Comparison of ENCODE assay signal across 36 cellular contexts in genomic region chr9:70642421-70642820, GRCh38.
"Had no signal": no experiment of that assay in that cellular context is flagged by ENCODE, and none has a peak within 500 bp of the region (broad histone marks: within the 10 kb centered on the region; RNA-seq: fewer than 3 reads in every experiment).

No MANE protein-coding gene starts in this region.

- DNase-seq: activated CD4-positive, alpha-beta memory T cell treated with anti-CD3 and anti-CD28 coated beads, Interleukin-2, amount 10 ng/mL, durations not matched to agents 7 days and 5 days; activated CD4-positive, alpha-beta T cell treated with anti-CD3 and anti-CD28 coated beads for 1 hour; activated CD4-positive, alpha-beta T cell treated with anti-CD3 and anti-CD28 coated beads for 36 hours; activated CD4-positive, alpha-beta T cell treated with anti-CD3 and anti-CD28 coated beads for 48 hours; activated CD4-positive, alpha-beta T cell treated with anti-CD3 and anti-CD28 coated beads, Interleukin-2, amount 10 ng/mL, durations not matched to agents 7 days and 5 days; activated CD4-positive, alpha-beta T cell treated with anti-CD3 and anti-CD28 coated beads, Interleukin-2, amount 50 U/mL, for 48 hours; activated CD4-positive, CD25-positive, alpha-beta regulatory T cell; activated CD8-positive, alpha-beta memory T cell treated with anti-CD3 and anti-CD28 coated beads for 24 hours; activated CD8-positive, alpha-beta memory T cell treated with anti-CD3 and anti-CD28 coated beads, Interleukin-2, amount 10 ng/mL, durations not matched to agents 7 days and 5 days; activated CD8-positive, alpha-beta memory T cell treated with anti-CD3 and anti-CD28 coated beads, Interleukin-2, amount 50 U/mL, for 48 hours; activated CD8-positive, alpha-beta T cell treated with anti-CD3 and anti-CD28 coated beads, Interleukin-2, amount 10 ng/mL, durations not matched to agents 7 days and 5 days; activated effector memory CD4-positive, alpha-beta T cell treated with Interleukin-2 at 50 U/mL for 16 hours; activated gamma-delta T cell; activated naive CD4-positive, alpha-beta T cell treated with anti-CD3 and anti-CD28 coated beads, Interleukin-2, amount 10 ng/mL, durations not matched to agents 7 days and 5 days; activated naive CD4-positive, alpha-beta T cell treated with Interleukin-2 at 50 U/mL for 16 hours; activated naive CD8-positive, alpha-beta T cell treated with anti-CD3 and anti-CD28 coated beads, Interleukin-2, amount 10 ng/mL, durations not matched to agents 7 days and 5 days; activated naive CD8-positive, alpha-beta T cell treated with anti-CD3 and anti-CD28 coated beads, Interleukin-2, amount 50 U/mL, for 24 hours; activated T-cell treated with anti-CD3 and anti-CD28 coated beads, Interleukin-2, amount 50 U/mL, for 24 hours; activated T-cell treated with anti-CD3 and anti-CD28 coated beads, Interleukin-2, amount 50 U/mL, for 48 hours; amygdala; anterior cingulate cortex; T-helper 1 cell; T-helper 2 cell; T-helper 9 cell; WERI-Rb-1 had no signal

- H3K4me3 ChIP-seq: ascending aorta, cardiac muscle cell had no signal

- H3K4me1 ChIP-seq: ascending aorta had no signal

- H3K27ac ChIP-seq: ascending aorta, cardiac muscle cell, WERI-Rb-1 had no signal

- H3K9me3 ChIP-seq: ascending aorta had no signal

- H3K9me3 Mint-ChIP-seq: activated CD4-positive, alpha-beta memory T cell treated with anti-CD3 and anti-CD28 coated beads, Interleukin-2, amount 10 ng/mL, durations not matched to agents 7 days and 5 days; activated CD4-positive, alpha-beta T cell treated with anti-CD3 and anti-CD28 coated beads, Interleukin-2, amount 10 ng/mL, durations not matched to agents 7 days and 5 days; activated naive CD4-positive, alpha-beta T cell treated with anti-CD3 and anti-CD28 coated beads, Interleukin-2, amount 10 ng/mL, durations not matched to agents 7 days and 5 days; activated naive CD4-positive, alpha-beta T cell treated with anti-CD3 and anti-CD28 coated beads, Interleukin-2, amount 50 U/mL, for 24 hours; activated naive CD8-positive, alpha-beta T cell treated with anti-CD3 and anti-CD28 coated beads, Interleukin-2, amount 50 U/mL, for 24 hours; activated T-cell treated with anti-CD3 and anti-CD28 coated beads, Interleukin-2, amount 50 U/mL, for 24 hours; activated T-helper 2 cell treated with anti-CD3 and anti-CD28 coated beads, Interferon-gamma antibody, Interleukin-2, Interleukin-4, amounts not matched to agents 10 μg/mL and 5 μg/mL and 100 μg/mL, durations not matched to agents 14 hours and 24 hours and 36 hours; central memory CD8-positive, alpha-beta T cell; T-helper 1 cell treated with Interleukin-12 subunit alpha and Interleukin-12 subunit beta and Interleukin-4 antibody, amounts not matched to agents 30 μg/mL and 1 μg/mL, for 36 hours; T-helper 2 cell treated with Interferon-gamma antibody and Interleukin-4, amounts not matched to agents 5 μg/mL and 100 μg/mL, for 36 hours had no signal

- H3K27ac Mint-ChIP-seq: activated CD4-positive, alpha-beta memory T cell treated with anti-CD3 and anti-CD28 coated beads, Interleukin-2, amount 10 ng/mL, durations not matched to agents 7 days and 5 days; activated CD4-positive, alpha-beta T cell treated with anti-CD3 and anti-CD28 coated beads for 36 hours; activated CD4-positive, alpha-beta T cell treated with anti-CD3 and anti-CD28 coated beads, Interleukin-2, amount 10 ng/mL, durations not matched to agents 7 days and 5 days; activated CD8-positive, alpha-beta memory T cell treated with anti-CD3 and anti-CD28 coated beads, Interleukin-2, amount 10 ng/mL, durations not matched to agents 7 days and 5 days; activated CD8-positive, alpha-beta T cell treated with anti-CD3 and anti-CD28 coated beads, Interleukin-2, amount 10 ng/mL, durations not matched to agents 7 days and 5 days; activated naive CD4-positive, alpha-beta T cell treated with anti-CD3 and anti-CD28 coated beads, Interleukin-2, amount 10 ng/mL, durations not matched to agents 7 days and 5 days; activated naive CD4-positive, alpha-beta T cell treated with anti-CD3 and anti-CD28 coated beads, Interleukin-2, amount 50 U/mL, for 24 hours; activated naive CD8-positive, alpha-beta T cell; activated naive CD8-positive, alpha-beta T cell treated with anti-CD3 and anti-CD28 coated beads, Interleukin-2, amount 10 ng/mL, durations not matched to agents 7 days and 5 days; activated naive CD8-positive, alpha-beta T cell treated with anti-CD3 and anti-CD28 coated beads, Interleukin-2, amount 50 U/mL, for 24 hours; activated T-cell treated with anti-CD3 and anti-CD28 coated beads, Interleukin-2, amount 50 U/mL, for 24 hours; activated T-helper 2 cell treated with anti-CD3 and anti-CD28 coated beads, Interferon-gamma antibody, Interleukin-2, Interleukin-4, amounts not matched to agents 10 μg/mL and 5 μg/mL and 100 μg/mL, durations not matched to agents 14 hours and 24 hours and 36 hours; T-helper 1 cell treated with Interleukin-12 subunit alpha and Interleukin-12 subunit beta and Interleukin-4 antibody, amounts not matched to agents 30 μg/mL and 1 μg/mL, for 36 hours; T-helper 2 cell treated with Interferon-gamma antibody and Interleukin-4, amounts not matched to agents 5 μg/mL and 100 μg/mL, for 36 hours; WTC11 had no signal

- H3K27me3 Mint-ChIP-seq: brain had no signal

- H3K36me3 Mint-ChIP-seq: activated CD8-positive, alpha-beta memory T cell treated with anti-CD3 and anti-CD28 coated beads, Interleukin-2, amount 10 ng/mL, durations not matched to agents 7 days and 5 days; activated naive CD4-positive, alpha-beta T cell treated with anti-CD3 and anti-CD28 coated beads, Interleukin-2, amount 10 ng/mL, durations not matched to agents 7 days and 5 days; activated naive CD4-positive, alpha-beta T cell treated with anti-CD3 and anti-CD28 coated beads, Interleukin-2, amount 50 U/mL, for 24 hours; activated naive CD8-positive, alpha-beta T cell; activated naive CD8-positive, alpha-beta T cell treated with anti-CD3 and anti-CD28 coated beads, Interleukin-2, amount 10 ng/mL, durations not matched to agents 7 days and 5 days; brain; WTC11 had no signal

- H3K4me1 Mint-ChIP-seq: activated CD4-positive, alpha-beta memory T cell treated with anti-CD3 and anti-CD28 coated beads, Interleukin-2, amount 10 ng/mL, durations not matched to agents 7 days and 5 days; activated CD4-positive, alpha-beta T cell treated with anti-CD3 and anti-CD28 coated beads for 36 hours; activated CD4-positive, alpha-beta T cell treated with anti-CD3 and anti-CD28 coated beads, Interleukin-2, amount 10 ng/mL, durations not matched to agents 7 days and 5 days; activated CD8-positive, alpha-beta memory T cell treated with anti-CD3 and anti-CD28 coated beads, Interleukin-2, amount 10 ng/mL, durations not matched to agents 7 days and 5 days; activated naive CD4-positive, alpha-beta T cell treated with anti-CD3 and anti-CD28 coated beads, Interleukin-2, amount 10 ng/mL, durations not matched to agents 7 days and 5 days; activated naive CD4-positive, alpha-beta T cell treated with anti-CD3 and anti-CD28 coated beads, Interleukin-2, amount 50 U/mL, for 24 hours; activated naive CD8-positive, alpha-beta T cell treated with anti-CD3 and anti-CD28 coated beads, Interleukin-2, amount 10 ng/mL, durations not matched to agents 7 days and 5 days; activated naive CD8-positive, alpha-beta T cell treated with anti-CD3 and anti-CD28 coated beads, Interleukin-2, amount 50 U/mL, for 24 hours; central memory CD8-positive, alpha-beta T cell had no signal

- ATAC-seq: activated CD4-positive, alpha-beta T cell treated with anti-CD3 and anti-CD28 coated beads for 36 hours; activated CD4-positive, CD25-positive, alpha-beta regulatory T cell treated with anti-CD3 and anti-CD28 coated beads, Interleukin-2, amount 50 U/mL, for 24 hours; activated CD8-positive, alpha-beta memory T cell treated with anti-CD3 and anti-CD28 coated beads, Interleukin-2, amount 10 ng/mL, durations not matched to agents 7 days and 5 days; activated CD8-positive, alpha-beta T cell treated with anti-CD3 and anti-CD28 coated beads, Interleukin-2, amount 10 ng/mL, durations not matched to agents 7 days and 5 days; activated naive CD8-positive, alpha-beta T cell treated with anti-CD3 and anti-CD28 coated beads, Interleukin-2, amount 50 U/mL, for 24 hours had no signal

- H3K4me3 Mint-ChIP-seq: activated CD4-positive, alpha-beta memory T cell treated with anti-CD3 and anti-CD28 coated beads, Interleukin-2, amount 10 ng/mL, durations not matched to agents 7 days and 5 days; activated CD4-positive, alpha-beta T cell treated with anti-CD3 and anti-CD28 coated beads for 36 hours; activated CD4-positive, alpha-beta T cell treated with anti-CD3 and anti-CD28 coated beads, Interleukin-2, amount 10 ng/mL, durations not matched to agents 7 days and 5 days; activated CD8-positive, alpha-beta memory T cell treated with anti-CD3 and anti-CD28 coated beads, Interleukin-2, amount 10 ng/mL, durations not matched to agents 7 days and 5 days; activated CD8-positive, alpha-beta T cell treated with anti-CD3 and anti-CD28 coated beads, Interleukin-2, amount 10 ng/mL, durations not matched to agents 7 days and 5 days; activated naive CD4-positive, alpha-beta T cell treated with anti-CD3 and anti-CD28 coated beads, Interleukin-2, amount 10 ng/mL, durations not matched to agents 7 days and 5 days; activated naive CD4-positive, alpha-beta T cell treated with anti-CD3 and anti-CD28 coated beads, Interleukin-2, amount 50 U/mL, for 24 hours; activated naive CD8-positive, alpha-beta T cell; activated naive CD8-positive, alpha-beta T cell treated with anti-CD3 and anti-CD28 coated beads, Interleukin-2, amount 10 ng/mL, durations not matched to agents 7 days and 5 days; activated naive CD8-positive, alpha-beta T cell treated with anti-CD3 and anti-CD28 coated beads, Interleukin-2, amount 50 U/mL, for 24 hours; activated T-cell treated with anti-CD3 and anti-CD28 coated beads, Interleukin-2, amount 50 U/mL, for 24 hours; brain; central memory CD8-positive, alpha-beta T cell; T-helper 1 cell treated with Interleukin-12 subunit alpha and Interleukin-12 subunit beta and Interleukin-4 antibody, amounts not matched to agents 30 μg/mL and 1 μg/mL, for 36 hours; T-helper 2 cell treated with Interferon-gamma antibody and Interleukin-4, amounts not matched to agents 5 μg/mL and 100 μg/mL, for 36 hours; WTC11 had no signal

- H3K36me3 ChIP-seq: ascending aorta, cardiac muscle cell, WERI-Rb-1 had no signal

- H3K27me3 ChIP-seq: ascending aorta, cardiac muscle cell had no signal
